In the genomic region with DNA sequence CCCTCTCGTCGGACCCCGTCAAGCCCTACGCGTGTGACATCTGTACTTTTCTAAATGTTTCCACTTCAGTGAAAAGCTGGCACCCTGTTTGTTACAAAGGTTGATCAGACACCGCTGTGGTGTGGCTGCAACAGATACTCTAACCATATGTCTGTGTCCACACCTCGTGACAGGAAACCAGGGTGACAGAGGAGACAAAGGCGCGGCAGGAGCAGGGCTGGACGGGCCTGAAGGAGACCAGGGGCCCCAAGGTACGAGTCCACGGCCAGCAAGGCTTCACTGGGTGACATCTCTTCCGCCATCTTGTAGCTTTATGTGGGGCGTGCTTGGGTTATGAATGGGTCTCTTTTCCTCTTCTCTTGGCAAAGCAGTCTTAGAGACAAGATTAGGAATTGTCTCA, we compare ENCODE assay signal across 1 cellular context.
TF ChIP-seq lines count a peak whose summit lies in the region.

No MANE protein-coding gene starts in this region.

TF ChIP-seq in K562, 482 proteins besides CTCF, POLR2A, EP300 and RAD21:
- TF ChIP-seq ZNF239 (CRISPR knock-in tag; IDR thresholded peaks at IDR 0.05) = 0 out of 2 replicates have a peak, but pooled peaks have one; percentile 12
- no peak for TF ChIP-seq NR2C1 (IDR thresholded peaks at IDR 0.05)
- TF ChIP-seq NR2C1 (tag; IDR thresholded peaks at IDR 0.05) = peak; percentile 61; the same call in 1 of the 2 replicates
- TF ChIP-seq TRIM24 (IDR thresholded peaks at IDR 0.05) = no peak
- TF ChIP-seq ZNF766 (CRISPR knock-in tag; conservative IDR thresholded peaks at IDR 0.05) = no peak
- TF ChIP-seq, protein P1, sequence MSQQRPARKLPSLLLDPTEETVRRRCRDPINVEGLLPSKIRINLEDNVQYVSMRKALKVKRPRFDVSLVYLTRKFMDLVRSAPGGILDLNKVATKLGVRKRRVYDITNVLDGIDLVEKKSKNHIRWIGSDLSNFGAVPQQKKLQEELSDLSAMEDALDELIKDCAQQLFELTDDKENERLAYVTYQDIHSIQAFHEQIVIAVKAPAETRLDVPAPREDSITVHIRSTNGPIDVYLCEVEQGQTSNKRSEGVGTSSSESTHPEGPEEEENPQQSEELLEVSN (IDR thresholded peaks at IDR 0.05; ENCODE audit: borderline replicate concordance in 1 of 2, extremely low read depth in 1 of 2, insufficient read depth in 1 of 2, insufficient read length in 1 of 2, low read depth in 1 of 2, low read length in 1 of 2, poor library complexity in 1 of 2, severe bottlenecking in 1 of 2) = peak in 1 of 2 experiments; percentile 25
- TF ChIP-seq, protein P2, sequence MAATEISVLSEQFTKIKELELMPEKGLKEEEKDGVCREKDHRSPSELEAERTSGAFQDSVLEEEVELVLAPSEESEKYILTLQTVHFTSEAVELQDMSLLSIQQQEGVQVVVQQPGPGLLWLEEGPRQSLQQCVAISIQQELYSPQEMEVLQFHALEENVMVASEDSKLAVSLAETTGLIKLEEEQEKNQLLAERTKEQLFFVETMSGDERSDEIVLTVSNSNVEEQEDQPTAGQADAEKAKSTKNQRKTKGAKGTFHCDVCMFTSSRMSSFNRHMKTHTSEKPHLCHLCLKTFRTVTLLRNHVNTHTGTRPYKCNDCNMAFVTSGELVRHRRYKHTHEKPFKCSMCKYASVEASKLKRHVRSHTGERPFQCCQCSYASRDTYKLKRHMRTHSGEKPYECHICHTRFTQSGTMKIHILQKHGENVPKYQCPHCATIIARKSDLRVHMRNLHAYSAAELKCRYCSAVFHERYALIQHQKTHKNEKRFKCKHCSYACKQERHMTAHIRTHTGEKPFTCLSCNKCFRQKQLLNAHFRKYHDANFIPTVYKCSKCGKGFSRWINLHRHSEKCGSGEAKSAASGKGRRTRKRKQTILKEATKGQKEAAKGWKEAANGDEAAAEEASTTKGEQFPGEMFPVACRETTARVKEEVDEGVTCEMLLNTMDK (IDR thresholded peaks at IDR 0.05; ENCODE audit: borderline replicate concordance, insufficient read depth, low read depth, low read length, poor library complexity, severe bottlenecking) = no peak
- TF ChIP-seq, protein P3, sequence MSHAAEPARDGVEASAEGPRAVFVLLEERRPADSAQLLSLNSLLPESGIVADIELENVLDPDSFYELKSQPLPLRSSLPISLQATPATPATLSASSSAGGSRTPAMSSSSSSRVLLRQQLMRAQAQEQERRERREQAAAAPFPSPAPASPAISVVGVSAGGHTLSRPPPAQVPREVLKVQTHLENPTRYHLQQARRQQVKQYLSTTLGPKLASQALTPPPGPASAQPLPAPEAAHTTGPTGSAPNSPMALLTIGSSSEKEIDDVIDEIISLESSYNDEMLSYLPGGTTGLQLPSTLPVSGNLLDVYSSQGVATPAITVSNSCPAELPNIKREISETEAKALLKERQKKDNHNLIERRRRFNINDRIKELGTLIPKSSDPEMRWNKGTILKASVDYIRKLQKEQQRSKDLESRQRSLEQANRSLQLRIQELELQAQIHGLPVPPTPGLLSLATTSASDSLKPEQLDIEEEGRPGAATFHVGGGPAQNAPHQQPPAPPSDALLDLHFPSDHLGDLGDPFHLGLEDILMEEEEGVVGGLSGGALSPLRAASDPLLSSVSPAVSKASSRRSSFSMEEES (CRISPR knock-in tag; IDR thresholded peaks at IDR 0.05) = peak; percentile 71
- TF ChIP-seq, protein P4, sequence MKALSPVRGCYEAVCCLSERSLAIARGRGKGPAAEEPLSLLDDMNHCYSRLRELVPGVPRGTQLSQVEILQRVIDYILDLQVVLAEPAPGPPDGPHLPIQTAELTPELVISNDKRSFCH (CRISPR knock-in tag; IDR thresholded peaks at IDR 0.05) = no peak
- TF ChIP-seq, protein P4 (tag; IDR thresholded peaks at IDR 0.05) = 0 out of 2 replicates have a peak, but pooled peaks have one; percentile 51
- peak; percentile 48; the same call in 1 of the 2 replicates for TF ChIP-seq ZNF197 (CRISPR knock-in tag; IDR thresholded peaks at IDR 0.05; ENCODE audit: low read depth)
- TF ChIP-seq DMBX1 (CRISPR knock-in tag; IDR thresholded peaks at IDR 0.05; ENCODE audit: borderline replicate concordance) = peak; percentile 49; the same call in 1 of the 2 replicates
- no peak for TF ChIP-seq KAT2B (IDR thresholded peaks at IDR 0.05; ENCODE audit: low read depth, low read length)
- TF ChIP-seq NRF1 (conservative IDR thresholded peaks at IDR 0.05 in 1 of 2, IDR thresholded peaks at IDR 0.05 in 1 of 2) = no peak
- TF ChIP-seq, protein P5, sequence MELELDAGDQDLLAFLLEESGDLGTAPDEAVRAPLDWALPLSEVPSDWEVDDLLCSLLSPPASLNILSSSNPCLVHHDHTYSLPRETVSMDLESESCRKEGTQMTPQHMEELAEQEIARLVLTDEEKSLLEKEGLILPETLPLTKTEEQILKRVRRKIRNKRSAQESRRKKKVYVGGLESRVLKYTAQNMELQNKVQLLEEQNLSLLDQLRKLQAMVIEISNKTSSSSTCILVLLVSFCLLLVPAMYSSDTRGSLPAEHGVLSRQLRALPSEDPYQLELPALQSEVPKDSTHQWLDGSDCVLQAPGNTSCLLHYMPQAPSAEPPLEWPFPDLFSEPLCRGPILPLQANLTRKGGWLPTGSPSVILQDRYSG (tag; conservative IDR thresholded peaks at IDR 0.05; ENCODE audit: low read depth) = 0 out of 2 replicates have a peak, but pooled peaks have one; percentile 51
- no peak for TF ChIP-seq ADNP (tag; IDR thresholded peaks at IDR 0.05)
- peak; percentile 49; the same call in 1 of the 2 replicates for TF ChIP-seq TCFL5 (CRISPR knock-in tag; conservative IDR thresholded peaks at IDR 0.05)
- TF ChIP-seq ZC3H4 (CRISPR knock-in tag; IDR thresholded peaks at IDR 0.05; ENCODE audit: borderline replicate concordance) = no peak
- no peak for TF ChIP-seq ZNF445 (CRISPR knock-in tag; IDR thresholded peaks at IDR 0.05; ENCODE audit: low read depth)
- TF ChIP-seq ZNF146 (CRISPR knock-in tag; IDR thresholded peaks at IDR 0.05; ENCODE audit: unreplicated experiment) = no peak
- TF ChIP-seq IFI16 (CRISPR knock-in tag; IDR thresholded peaks at IDR 0.05) = no peak
- TF ChIP-seq RBM25 (IDR thresholded peaks at IDR 0.05; ENCODE audit: low read depth, low read length, severe bottlenecking) = no peak
- 0 out of 2 replicates have a peak, but pooled peaks have one; percentile 43 for TF ChIP-seq PTRF (tag; IDR thresholded peaks at IDR 0.05)
- TF ChIP-seq KLF6 (CRISPR knock-in tag; IDR thresholded peaks at IDR 0.05; ENCODE audit: borderline replicate concordance) = peak; percentile 68; the same call in 1 of the 2 replicates
- TF ChIP-seq, protein P6, sequence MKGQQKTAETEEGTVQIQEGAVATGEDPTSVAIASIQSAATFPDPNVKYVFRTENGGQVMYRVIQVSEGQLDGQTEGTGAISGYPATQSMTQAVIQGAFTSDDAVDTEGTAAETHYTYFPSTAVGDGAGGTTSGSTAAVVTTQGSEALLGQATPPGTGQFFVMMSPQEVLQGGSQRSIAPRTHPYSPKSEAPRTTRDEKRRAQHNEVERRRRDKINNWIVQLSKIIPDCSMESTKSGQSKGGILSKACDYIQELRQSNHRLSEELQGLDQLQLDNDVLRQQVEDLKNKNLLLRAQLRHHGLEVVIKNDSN (CRISPR knock-in tag; IDR thresholded peaks at IDR 0.05) = peak; percentile 13; the same call in 1 of the 2 replicates
- TF ChIP-seq NR4A1 (CRISPR knock-in tag; IDR thresholded peaks at IDR 0.05) = no peak
- peak; percentile 68; the same call in 1 of the 2 replicates for TF ChIP-seq NR4A1 (tag; IDR thresholded peaks at IDR 0.05)
- 0 out of 4 replicates have a peak, but pooled peaks of 1 of the 2 experiments have one; percentile 49 for TF ChIP-seq TEAD1 (CRISPR knock-in tag; IDR thresholded peaks at IDR 0.05)
- peak; percentile 64; the same call in 1 of the 2 replicates for TF ChIP-seq ZNF584 (CRISPR knock-in tag; IDR thresholded peaks at IDR 0.05; ENCODE audit: low read depth)
- no peak for TF ChIP-seq SUPT5H (IDR thresholded peaks at IDR 0.05)
- no peak for TF ChIP-seq GTF2A2 (tag; IDR thresholded peaks at IDR 0.05)
- no peak for TF ChIP-seq RBM14 (IDR thresholded peaks at IDR 0.05; ENCODE audit: borderline replicate concordance, insufficient read depth, low read depth, low read length)
- TF ChIP-seq NFIC (IDR thresholded peaks at IDR 0.05) = 0 out of 2 replicates have a peak, but pooled peaks have one; percentile 1
- 0 out of 2 replicates have a peak, but pooled peaks have one; percentile 7 for TF ChIP-seq ZNF41 (CRISPR knock-in tag; conservative IDR thresholded peaks at IDR 0.05)
- TF ChIP-seq PML (IDR thresholded peaks at IDR 0.05; ENCODE audit: low read length) = no peak
- TF ChIP-seq PRMT5 (CRISPR knock-in tag; IDR thresholded peaks at IDR 0.05) = no peak
- no peak for TF ChIP-seq HDAC3 (IDR thresholded peaks at IDR 0.05; ENCODE audit: borderline replicate concordance, partially characterized antibody)
- TF ChIP-seq NONO (IDR thresholded peaks at IDR 0.05; ENCODE audit: low read depth in 2 of 2, low read length in 1 of 2) = no peak
- no peak for TF ChIP-seq HMG20B (CRISPR knock-in tag; IDR thresholded peaks at IDR 0.05)
- TF ChIP-seq ILK (tag; IDR thresholded peaks at IDR 0.05; ENCODE audit: borderline replicate concordance, low read depth) = no peak
- TF ChIP-seq CHD4 (IDR thresholded peaks at IDR 0.05; ENCODE audit: insufficient read depth, insufficient replicate concordance, low read depth, low read length, poor library complexity, severe bottlenecking) = no peak
- 0 out of 2 replicates have a peak, but pooled peaks have one; percentile 36 for TF ChIP-seq GABPA (tag; conservative IDR thresholded peaks at IDR 0.05; ENCODE audit: low read depth)
- TF ChIP-seq SMAD4 (CRISPR knock-in tag; conservative IDR thresholded peaks at IDR 0.05) = peak; percentile 57; the same call in 1 of the 2 replicates
- no peak for TF ChIP-seq TBL1XR1 (IDR thresholded peaks at IDR 0.05; ENCODE audit: low read length in 2 of 2)
- TF ChIP-seq ZBTB17 (CRISPR knock-in tag; IDR thresholded peaks at IDR 0.05) = 0 out of 2 replicates have a peak, but pooled peaks have one; percentile 15
- TF ChIP-seq, protein P7, sequence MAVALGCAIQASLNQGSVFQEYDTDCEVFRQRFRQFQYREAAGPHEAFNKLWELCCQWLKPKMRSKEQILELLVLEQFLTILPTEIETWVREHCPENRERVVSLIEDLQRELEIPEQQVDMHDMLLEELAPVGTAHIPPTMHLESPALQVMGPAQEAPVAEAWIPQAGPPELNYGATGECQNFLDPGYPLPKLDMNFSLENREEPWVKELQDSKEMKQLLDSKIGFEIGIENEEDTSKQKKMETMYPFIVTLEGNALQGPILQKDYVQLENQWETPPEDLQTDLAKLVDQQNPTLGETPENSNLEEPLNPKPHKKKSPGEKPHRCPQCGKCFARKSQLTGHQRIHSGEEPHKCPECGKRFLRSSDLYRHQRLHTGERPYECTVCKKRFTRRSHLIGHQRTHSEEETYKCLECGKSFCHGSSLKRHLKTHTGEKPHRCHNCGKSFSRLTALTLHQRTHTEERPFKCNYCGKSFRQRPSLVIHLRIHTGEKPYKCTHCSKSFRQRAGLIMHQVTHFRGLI (CRISPR knock-in tag; IDR thresholded peaks at IDR 0.05) = peak; percentile 75
- TF ChIP-seq YY1 (IDR thresholded peaks at IDR 0.05; ENCODE audit: borderline replicate concordance in 1 of 3, control insufficient read depth in 1 of 3, extremely low read depth in 1 of 3, insufficient read depth in 3 of 3, insufficient read length in 1 of 3, insufficient replicate concordance in 2 of 3, low read depth in 1 of 3, low read length in 2 of 3) = peak in 1 of 3 experiments; percentile 7
- no peak for TF ChIP-seq SMC3 (conservative IDR thresholded peaks at IDR 0.05; ENCODE audit: insufficient read depth, low read depth, low read length)
- peak; percentile 53; the same call in 1 of the 2 replicates for TF ChIP-seq ZNF134 (CRISPR knock-in tag; conservative IDR thresholded peaks at IDR 0.05)
- peak; percentile 81 for TF ChIP-seq ZNF175 (CRISPR knock-in tag; IDR thresholded peaks at IDR 0.05; ENCODE audit: low read depth)
- TF ChIP-seq GATA2 (CRISPR knock-in tag; IDR thresholded peaks at IDR 0.05) = no peak
- no peak for TF ChIP-seq ZBTB7A (IDR thresholded peaks at IDR 0.05; ENCODE audit: borderline replicate concordance, control insufficient read depth, low read depth, low read length)
- no peak for TF ChIP-seq IRF2 (CRISPR knock-in tag; IDR thresholded peaks at IDR 0.05)
- TF ChIP-seq, protein P8, sequence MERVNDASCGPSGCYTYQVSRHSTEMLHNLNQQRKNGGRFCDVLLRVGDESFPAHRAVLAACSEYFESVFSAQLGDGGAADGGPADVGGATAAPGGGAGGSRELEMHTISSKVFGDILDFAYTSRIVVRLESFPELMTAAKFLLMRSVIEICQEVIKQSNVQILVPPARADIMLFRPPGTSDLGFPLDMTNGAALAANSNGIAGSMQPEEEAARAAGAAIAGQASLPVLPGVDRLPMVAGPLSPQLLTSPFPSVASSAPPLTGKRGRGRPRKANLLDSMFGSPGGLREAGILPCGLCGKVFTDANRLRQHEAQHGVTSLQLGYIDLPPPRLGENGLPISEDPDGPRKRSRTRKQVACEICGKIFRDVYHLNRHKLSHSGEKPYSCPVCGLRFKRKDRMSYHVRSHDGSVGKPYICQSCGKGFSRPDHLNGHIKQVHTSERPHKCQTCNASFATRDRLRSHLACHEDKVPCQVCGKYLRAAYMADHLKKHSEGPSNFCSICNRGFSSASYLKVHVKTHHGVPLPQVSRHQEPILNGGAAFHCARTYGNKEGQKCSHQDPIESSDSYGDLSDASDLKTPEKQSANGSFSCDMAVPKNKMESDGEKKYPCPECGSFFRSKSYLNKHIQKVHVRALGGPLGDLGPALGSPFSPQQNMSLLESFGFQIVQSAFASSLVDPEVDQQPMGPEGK (CRISPR knock-in tag; IDR thresholded peaks at IDR 0.05; ENCODE audit: borderline replicate concordance) = no peak
- TF ChIP-seq, protein P9, sequence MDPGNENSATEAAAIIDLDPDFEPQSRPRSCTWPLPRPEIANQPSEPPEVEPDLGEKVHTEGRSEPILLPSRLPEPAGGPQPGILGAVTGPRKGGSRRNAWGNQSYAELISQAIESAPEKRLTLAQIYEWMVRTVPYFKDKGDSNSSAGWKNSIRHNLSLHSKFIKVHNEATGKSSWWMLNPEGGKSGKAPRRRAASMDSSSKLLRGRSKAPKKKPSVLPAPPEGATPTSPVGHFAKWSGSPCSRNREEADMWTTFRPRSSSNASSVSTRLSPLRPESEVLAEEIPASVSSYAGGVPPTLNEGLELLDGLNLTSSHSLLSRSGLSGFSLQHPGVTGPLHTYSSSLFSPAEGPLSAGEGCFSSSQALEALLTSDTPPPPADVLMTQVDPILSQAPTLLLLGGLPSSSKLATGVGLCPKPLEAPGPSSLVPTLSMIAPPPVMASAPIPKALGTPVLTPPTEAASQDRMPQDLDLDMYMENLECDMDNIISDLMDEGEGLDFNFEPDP (CRISPR knock-in tag; IDR thresholded peaks at IDR 0.05) = no peak
- TF ChIP-seq SMAD3 (CRISPR knock-in tag; conservative IDR thresholded peaks at IDR 0.05) = no peak
- TF ChIP-seq, protein P10, sequence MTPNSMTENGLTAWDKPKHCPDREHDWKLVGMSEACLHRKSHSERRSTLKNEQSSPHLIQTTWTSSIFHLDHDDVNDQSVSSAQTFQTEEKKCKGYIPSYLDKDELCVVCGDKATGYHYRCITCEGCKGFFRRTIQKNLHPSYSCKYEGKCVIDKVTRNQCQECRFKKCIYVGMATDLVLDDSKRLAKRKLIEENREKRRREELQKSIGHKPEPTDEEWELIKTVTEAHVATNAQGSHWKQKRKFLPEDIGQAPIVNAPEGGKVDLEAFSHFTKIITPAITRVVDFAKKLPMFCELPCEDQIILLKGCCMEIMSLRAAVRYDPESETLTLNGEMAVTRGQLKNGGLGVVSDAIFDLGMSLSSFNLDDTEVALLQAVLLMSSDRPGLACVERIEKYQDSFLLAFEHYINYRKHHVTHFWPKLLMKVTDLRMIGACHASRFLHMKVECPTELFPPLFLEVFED (CRISPR knock-in tag; conservative IDR thresholded peaks at IDR 0.05) = no peak
